12 cellular contexts compared by ENCODE assay signal in the genomic region with DNA sequence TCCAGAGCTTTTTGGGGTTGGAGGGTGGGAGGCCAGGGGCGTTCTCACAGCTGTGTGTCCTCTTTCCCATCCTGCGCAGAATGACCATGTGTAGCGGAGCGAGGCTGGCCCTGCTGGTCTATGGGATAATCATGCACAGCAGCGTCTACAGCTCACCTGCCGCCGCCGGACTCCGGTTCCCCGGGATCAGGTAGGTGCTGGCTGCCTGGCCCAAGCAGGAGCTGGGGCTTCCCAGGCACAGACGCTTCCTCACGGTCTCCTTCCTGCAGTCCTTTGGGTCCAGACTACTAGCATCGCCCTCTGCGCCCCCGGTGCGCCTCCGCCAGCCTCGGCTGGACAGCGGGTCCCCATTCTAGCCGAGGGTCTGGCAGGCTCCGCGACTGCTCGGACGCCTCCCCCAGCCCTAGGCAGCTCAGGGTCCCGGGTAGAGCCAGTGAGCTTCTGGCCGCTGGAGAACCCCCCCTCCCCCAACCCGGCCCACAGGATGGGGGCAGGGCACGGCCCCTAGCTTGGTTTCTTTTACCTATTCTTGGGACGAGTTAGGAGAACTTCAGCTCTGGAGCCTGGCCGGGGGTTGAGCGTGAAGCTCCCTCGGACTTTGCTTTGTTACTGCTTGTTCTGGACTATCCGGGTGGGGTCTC. TPM values are rescaled to one million over a fixed set of nuclear protein-coding genes. Genes with fewer than 3 reads are reported as not detected.
A peak's percentile ranks its signal among the peaks of the same experiment; 100 is the strongest.
DNase-seq lines count a peak whose midpoint lies in the region; ATAC-seq, FAIRE-seq and TF ChIP-seq lines count a peak whose summit lies in the region.
"Had no signal": no experiment of that assay in that cellular context is flagged by ENCODE, and none has a peak within 500 bp of the region (broad histone marks: within the 10 kb centered on the region; RNA-seq: fewer than 3 reads in every experiment).

No MANE protein-coding gene starts in this region.

- no peaks in the 10 kb centered on the region for H3K36me3 ChIP-seq in HUES6 (ENCODE audit: control insufficient read depth, insufficient read depth, low read length)
- peaks cover 0 to 6% (median 0%) of the 10 kb centered on the region in 4 experiments; a peak in 1 of 8 replicates for H3K36me3 ChIP-seq in H1 (ENCODE audit: control insufficient read depth in 2 of 4, insufficient read depth in 4 of 4, low read length in 3 of 4)
- no peaks in the 10 kb centered on the region for H3K36me3 ChIP-seq in neuronal stem cell (replicated peaks in 1 of 2; ENCODE audit: control insufficient read depth in 2 of 2, insufficient read depth in 2 of 2, low read length in 2 of 2)
- no peaks in the 10 kb centered on the region for H3K36me3 ChIP-seq in lower lobe of right lung
- H3K36me3 ChIP-seq: colonic mucosa, right atrium auricular region, stomach had no signal

- H3K27ac Mint-ChIP-seq in T-helper 2 cell treated with Interferon-gamma antibody and Interleukin-4, amounts not matched to agents 5 μg/mL and 100 μg/mL, for 36 hours, result peak overlapping the region; percentile 64

- H3K14ac ChIP-seq in H1 (ENCODE audit: insufficient read length) (no peak overlapping the region), neuronal stem cell (ENCODE audit: low read length) (no peak overlapping the region)

- POLR2A ChIA-PET in H1 (lab: Charles Lee; ENCODE audit: partially characterized antibody), result interaction anchor here (0.6 to 0.9 kb wide), 2 partner anchors 10 to 157 kb away, joined by 3 read pairs; no protein-coding TSS in a partner anchor

- H3K9me3 ChIP-seq in HUES6 (ENCODE audit: control insufficient read depth, insufficient read depth, low read depth, low read length) (no peaks in the 10 kb centered on the region), H1 (ENCODE audit: insufficient read depth in 2 of 2, low read depth in 1 of 2, low read length in 1 of 2) (no peaks in the 10 kb centered on the region; a peak in 1 of 4 replicates), neuronal stem cell (replicated peaks in 1 of 2; ENCODE audit: control insufficient read depth in 2 of 2, insufficient read depth in 1 of 2, low read depth in 1 of 2, low read length in 2 of 2) (no peaks in the 10 kb centered on the region), lower lobe of right lung (no peaks in the 10 kb centered on the region)
- H3K9me3 ChIP-seq: colonic mucosa, right atrium auricular region had no signal

- H4K5ac ChIP-seq in H1 (ENCODE audit: insufficient read length, low read depth, low read length), result no peak overlapping the region

- TF ChIP-seq EP300 in H1 (IDR thresholded peaks at IDR 0.05; ENCODE audit: borderline replicate concordance in 1 of 2, low read depth in 2 of 2, low read length in 2 of 2), result no peak

- TF ChIP-seq CTCF in H1 (IDR thresholded peaks at IDR 0.05; ENCODE audit: control extremely low read depth in 1 of 3, insufficient read depth in 1 of 3, low read depth in 1 of 3, low read length in 3 of 3) (no peak), lower lobe of right lung (IDR thresholded peaks at IDR 0.05) (no peak)

- H3K4me1 Mint-ChIP-seq in T-helper 2 cell treated with Interferon-gamma antibody and Interleukin-4, amounts not matched to agents 5 μg/mL and 100 μg/mL, for 36 hours (ENCODE audit: low read depth), result peaks cover 10% of the 10 kb centered on the region

- H3K9ac ChIP-seq in HUES6 (ENCODE audit: low read length) (no peak overlapping the region), H1 (replicated peaks in 1 of 4; ENCODE audit: extremely low read depth in 1 of 4, low read depth in 3 of 4, low read length in 3 of 4) (no peak overlapping the region), neuronal stem cell (ENCODE audit: low read depth, low read length, poor library complexity) (no peak overlapping the region)

- no peak for DNase-seq in T-helper 2 cell treated with Interferon-gamma antibody and Interleukin-4, amounts not matched to agents 5 μg/mL and 100 μg/mL, for 36 hours (ENCODE audit: low spot score)
- DNase-seq in T-helper 2 cell (no peak), H1 (ENCODE audit: low read depth in 1 of 2, low spot score in 2 of 2) (peak in 1 of 2 experiments; percentile 63), neuronal stem cell (ENCODE audit: low spot score) (no peak), pons (ENCODE audit: low spot score) (no peak), lower lobe of right lung (no peak), NCI-H2081 (lab: John Stamatoyannopoulos, UW) (no peak)
- DNase-seq: colonic mucosa; stimulated activated CD4-positive, alpha-beta T cell treated with anti-CD3 and anti-CD28 coated beads, Interleukin-4, amount 100 ng/mL, for 24 hours; stomach had no signal

- no peak overlapping the region for H3K56ac ChIP-seq in H1 (replicated peaks; ENCODE audit: insufficient read length, low read depth, low read length)

- H2BK12ac ChIP-seq in H1 (ENCODE audit: low read depth, low read length) (no peak overlapping the region), neuronal stem cell (ENCODE audit: low read length) (no peak overlapping the region)

- H2AK5ac ChIP-seq in H1 (ENCODE audit: low read depth, low read length) (no peak overlapping the region), neuronal stem cell (ENCODE audit: low read depth, low read length) (no peak overlapping the region)

- 3% methylated on average over 31 of the region's 33 CpGs; no CpG with 5 or more reads in 1 of the 2 experiments for WGBS in H1 (ENCODE audit: extremely low coverage in 1 of 2, insufficient coverage in 1 of 2, insufficient read length in 1 of 2, insufficient replicate concordance in 2 of 2, low coverage in 1 of 2, low lambda C conversion rate in 2 of 2, missing lambda C conversion rate in 1 of 2), 2 experiments
- no CpG with 5 or more reads among the region's 33 CpGs for WGBS in neuronal stem cell (ENCODE audit: extremely low coverage in 2 of 2, insufficient read length in 2 of 2, insufficient replicate concordance in 1 of 2), 2 donors

- H4K8ac ChIP-seq in H1 (ENCODE audit: extremely low read depth, insufficient read depth, low read length) (peak overlapping the region; percentile 8; the same call in 1 of the 2 replicates), neuronal stem cell (ENCODE audit: low read depth, low read length) (no peak overlapping the region)

- no peaks in the 10 kb centered on the region for H3K79me1 ChIP-seq in H1 (ENCODE audit: low read depth, low read length)
- no peaks in the 10 kb centered on the region for H3K79me1 ChIP-seq in neuronal stem cell (ENCODE audit: low read depth, low read length)

- peaks cover 21% of the 10 kb centered on the region; the same call in 1 of the 2 replicates for H3K23me2 ChIP-seq in H1 (ENCODE audit: low read depth, low read length)

- no peak overlapping the region for H2BK5ac ChIP-seq in H1 (ENCODE audit: low read depth, low read length)
- no peak overlapping the region for H2BK5ac ChIP-seq in neuronal stem cell (ENCODE audit: low read length)

- H3K18ac ChIP-seq in H1 (ENCODE audit: extremely low read depth, low read length) (peak overlapping the region; percentile 78), neuronal stem cell (ENCODE audit: low read length) (peak overlapping the region; percentile 13)

- 0 out of 2 replicates have a peak overlapping the region, but pooled peaks have one; percentile 72 for H2BK20ac ChIP-seq in H1 (ENCODE audit: low read length)

- CTCF ChIA-PET in H1 (lab: Charles Lee; ENCODE audit: partially characterized antibody), result interaction anchor here (0.6 to 1.6 kb wide), 14 partner anchors 8 to 684 kb away, joined by 3 to 7 read pairs (median 4); no protein-coding TSS in a partner anchor

- H3K36me3 Mint-ChIP-seq in T-helper 2 cell treated with Interferon-gamma antibody and Interleukin-4, amounts not matched to agents 5 μg/mL and 100 μg/mL, for 36 hours (ENCODE audit: low read depth), result peaks cover 1% of the 10 kb centered on the region

- H3K27ac ChIP-seq in HUES6 (ENCODE audit: low read depth, low read length), result no peak overlapping the region
- no peak overlapping the region for H3K27ac ChIP-seq in H1 (ENCODE audit: low read depth, low read length)
- H3K27ac ChIP-seq in neuronal stem cell (replicated peaks; ENCODE audit: low read length), result no peak overlapping the region
- H3K27ac ChIP-seq in lower lobe of right lung, result no peak overlapping the region
- H3K27ac ChIP-seq: colonic mucosa, right atrium auricular region, stomach had no signal

- H4K20me1 ChIP-seq in H1 (replicated peaks in 1 of 2; ENCODE audit: control insufficient read depth in 1 of 2, insufficient read depth in 2 of 2, low read length in 2 of 2), result peaks cover 4 to 11% of the 10 kb centered on the region in 2 experiments

- TF ChIP-seq RAD21 in H1 (IDR thresholded peaks at IDR 0.05 in 1 of 2, conservative IDR thresholded peaks at IDR 0.05 in 1 of 2; ENCODE audit: low read depth in 2 of 2, low read length in 2 of 2), result no peak

- no peak for ATAC-seq in lower lobe of right lung

- H3K9me3 Mint-ChIP-seq in T-helper 2 cell treated with Interferon-gamma antibody and Interleukin-4, amounts not matched to agents 5 μg/mL and 100 μg/mL, for 36 hours, result no peaks in the 10 kb centered on the region

- no peak for TF ChIP-seq POLR2A in H1 (IDR thresholded peaks at IDR 0.05; ENCODE audit: control extremely low read depth in 1 of 2, low read depth in 2 of 2, low read length in 2 of 2)

- H2BK15ac ChIP-seq in H1 (ENCODE audit: low read length) (no peak overlapping the region; the same call in 1 of the 2 replicates), neuronal stem cell (ENCODE audit: low read length) (peak overlapping the region; percentile 12)

- H4K91ac ChIP-seq in H1 (replicated peaks; ENCODE audit: insufficient read length, low read length), result no peak overlapping the region
- H4K91ac ChIP-seq in neuronal stem cell (ENCODE audit: low read depth, low read length, poor library complexity), result no peak overlapping the region

- no peaks in the 10 kb centered on the region for H3K79me2 ChIP-seq in H1 (ENCODE audit: control insufficient read depth in 1 of 2, insufficient read depth in 2 of 2, low read length in 2 of 2)

- intact Hi-C loops in lower lobe of right lung (cut with DNase I), result no loop called here

- H2BK120ac ChIP-seq in H1 (replicated peaks; ENCODE audit: low read depth, low read length) (no peak overlapping the region), neuronal stem cell (ENCODE audit: low read depth, low read length) (no peak overlapping the region)

- H3K4me2 ChIP-seq in H1 (ENCODE audit: insufficient read depth in 1 of 2, low read depth in 2 of 2, low read length in 2 of 2) (peak overlapping the region; percentile 91 to 93), neuronal stem cell (ENCODE audit: insufficient read depth, low read length, poor library complexity, severe bottlenecking) (peak overlapping the region; percentile 47)

- H3K23ac ChIP-seq in H1 (ENCODE audit: insufficient read length), result no peak overlapping the region
- H3K23ac ChIP-seq in neuronal stem cell (ENCODE audit: low read depth, low read length, poor library complexity), result peak overlapping the region; percentile 74

- H3K27me3 ChIP-seq in HUES6 (ENCODE audit: control insufficient read depth, insufficient read depth, low read length) (peaks cover 100% of the 10 kb centered on the region), H1 (replicated peaks in 1 of 4; ENCODE audit: control insufficient read depth in 3 of 4, extremely low read depth in 1 of 4, insufficient read depth in 3 of 4, low read length in 3 of 4) (peaks cover 72 to 96% (median 84%) of the 10 kb centered on the region in 4 experiments), neuronal stem cell (ENCODE audit: control insufficient read depth in 3 of 3, insufficient read depth in 3 of 3, low read depth in 1 of 3, low read length in 3 of 3) (peaks cover 45 to 95% (median 65%) of the 10 kb centered on the region in 3 experiments), lower lobe of right lung (ENCODE audit: low read depth) (peaks cover 91% of the 10 kb centered on the region)

- H2AFZ ChIP-seq in H1 (ENCODE audit: low read length) (no peak overlapping the region), neuronal stem cell (ENCODE audit: low read length) (no peak overlapping the region)

- no peak for FAIRE-seq in H1 (lab: Jason Lieb, UNC)

- peaks cover 66% of the 10 kb centered on the region for H3K27me3 Mint-ChIP-seq in T-helper 2 cell treated with Interferon-gamma antibody and Interleukin-4, amounts not matched to agents 5 μg/mL and 100 μg/mL, for 36 hours (ENCODE audit: low read depth)

- H3K4me3 Mint-ChIP-seq in T-helper 2 cell treated with Interferon-gamma antibody and Interleukin-4, amounts not matched to agents 5 μg/mL and 100 μg/mL, for 36 hours, result peak overlapping the region; percentile 22

- H3K4me3 ChIP-seq in HUES6 (ENCODE audit: low read depth, low read length), result peak overlapping the region; percentile 71
- H3K4me3 ChIP-seq in H1 (ENCODE audit: extremely low read depth in 1 of 4, insufficient read depth in 2 of 4, low read depth in 3 of 4, low read length in 4 of 4), result peak overlapping the region; percentile 40 to 68 (median 47); a peak in 7 of 8 replicates
- H3K4me3 ChIP-seq in neuronal stem cell (ENCODE audit: low read length in 2 of 2), result no peak overlapping the region
- H3K4me3 ChIP-seq in lower lobe of right lung, result no peak overlapping the region
- H3K4me3 ChIP-seq: colonic mucosa, right atrium auricular region had no signal

- H3K4ac ChIP-seq in H1 (replicated peaks; ENCODE audit: insufficient read length, low read depth, low read length) (no peak overlapping the region), neuronal stem cell (ENCODE audit: low read length) (no peak overlapping the region)

- H3K4me1 ChIP-seq in HUES6 (ENCODE audit: control insufficient read depth, insufficient read depth, low read length) (peaks cover 22% of the 10 kb centered on the region), H1 (replicated peaks in 1 of 4; ENCODE audit: control insufficient read depth in 3 of 4, insufficient read depth in 4 of 4, low read length in 3 of 4) (peaks cover 3 to 30% (median 12%) of the 10 kb centered on the region in 4 experiments; a peak in 6 of 7 replicates), neuronal stem cell (ENCODE audit: control insufficient read depth in 2 of 2, insufficient read depth in 1 of 2, low read depth in 1 of 2, low read length in 2 of 2) (peaks cover 4 to 10% of the 10 kb centered on the region in 2 donors), lower lobe of right lung (peaks cover 40% of the 10 kb centered on the region)
- H3K4me1 ChIP-seq: colonic mucosa had no signal

RNA-seq across cellular contexts. Expression of a gene that starts 0.8 kb away (rescaled TPM):
- not detected in 2 replicates for total RNA-seq in H1 (2021; fragmentation: NEBNext Ultra II Directional; extraction: Animal tissue kit (Norgen Biotek cat#: 25700))
- polyA plus RNA-seq in H1 (2011; rRNA removed), result 0.02 and 0.14 TPM in 2 replicates
- polyA plus RNA-seq in H1 (2011; cell fraction: cytosol; rRNA removed), result 0.03 TPM
- polyA plus RNA-seq in H1 (2011; cell fraction: nucleus; rRNA removed), result not detected
- not detected in 4 replicates for polyA plus RNA-seq in H1 (2012, experiment 1 of 2)
- not detected for polyA plus RNA-seq in H1 (2012, experiment 2 of 2)
- polyA plus RNA-seq in H1 (2013, experiment 1 of 2), result not detected
- not detected for polyA plus RNA-seq in H1 (2013, experiment 2 of 2)
- polyA minus RNA-seq in H1 (2011; rRNA and poly(A)+ RNA removed), result not detected in 2 replicates
- not detected for polyA minus RNA-seq in H1 (2011; cell fraction: cytosol; rRNA and poly(A)+ RNA removed)
- polyA minus RNA-seq in H1 (2011; cell fraction: nucleus; rRNA and poly(A)+ RNA removed), result not detected
- 0.08 TPM for polyA plus RNA-seq in neuronal stem cell (2013, experiment 1 of 2)
- 0.04 TPM for polyA plus RNA-seq in neuronal stem cell (2013, experiment 2 of 2)
- 0.32 TPM for total RNA-seq in lower lobe of right lung

Comparison
In these comparisons a context has a peak if more than half of its experiments do, and no peak if none do; other contexts are left out.
1. H3K4me3 ChIP-seq: peak in HUES6 (single experiment) and H1 (4 of 4); none in neuronal stem cell (0 of 2) and lower lobe of right lung (single experiment).